In the genomic region with DNA sequence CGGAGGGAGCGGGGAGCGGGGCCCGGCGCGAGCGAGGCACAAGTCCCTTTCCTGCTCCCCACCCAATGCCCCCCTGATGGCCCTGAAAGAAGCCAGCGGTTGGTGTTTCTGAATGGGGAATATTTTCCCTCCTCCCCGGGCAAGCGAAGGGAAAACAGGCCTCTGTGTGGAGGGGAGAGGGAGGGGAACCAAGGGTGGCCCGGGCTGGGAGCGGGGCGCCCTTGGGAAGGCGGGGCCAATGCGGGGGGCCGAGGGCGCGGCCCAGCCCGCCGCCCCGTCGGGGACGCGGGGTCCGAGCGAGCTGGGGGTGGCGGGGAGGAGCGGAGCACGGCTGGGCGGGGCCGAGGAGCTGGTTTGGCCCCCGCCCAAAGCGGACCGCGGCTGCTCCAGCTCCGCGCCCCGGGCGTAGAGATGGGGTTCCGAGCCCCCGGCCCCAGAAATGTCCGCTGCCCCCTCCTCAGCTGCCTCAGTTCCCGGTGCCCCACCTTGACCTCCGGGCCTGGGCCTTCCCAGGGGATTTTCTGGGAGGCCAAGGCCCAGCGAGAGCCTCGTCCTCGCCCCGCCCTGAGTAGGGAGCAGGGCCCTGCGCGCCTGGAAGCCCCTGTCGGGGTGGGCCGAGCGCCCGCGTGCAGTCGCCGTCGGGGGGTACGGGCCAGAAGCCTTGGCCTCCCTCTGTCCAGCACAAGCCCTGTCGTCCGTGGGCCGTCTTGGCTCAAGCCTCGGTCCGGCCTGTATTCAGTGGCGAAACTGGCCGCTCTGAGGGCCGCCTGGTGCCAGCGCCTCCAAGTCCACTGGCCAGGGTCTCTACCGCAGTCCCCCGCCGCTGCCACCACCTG, we compare ENCODE assay signal across 8 cellular contexts. TPM values are rescaled to one million over a fixed set of nuclear protein-coding genes. Genes with fewer than 3 reads are reported as not detected.
DNase-seq lines count a peak whose midpoint lies in the region; ATAC-seq and TF ChIP-seq lines count a peak whose summit lies in the region.

No MANE protein-coding gene starts in this region.

- no peaks in the 10 kb centered on the region for H3K9me3 ChIP-seq in body of pancreas

- no peaks in the 10 kb centered on the region for H3K27me3 ChIP-seq in body of pancreas

- DNase-seq in DMS53 (lab: John Stamatoyannopoulos, UW) = peak; percentile 69
- no peak for DNase-seq in DMS53 treated with DMSO at 0.1 percent for 48 hours (lab: John Stamatoyannopoulos, UW; ENCODE audit: unreplicated experiment)
- peak in 3 of 4 donors; percentile 40 to 62 (median 52) for DNase-seq in body of pancreas
- peak; percentile 12 for DNase-seq in left kidney (ENCODE audit: low read depth, low spot score)
- no peak for DNase-seq in GM19238 (ENCODE audit: insufficient read length, low spot score)

- H3K4me1 Mint-ChIP-seq in stimulated activated naive CD8-positive, alpha-beta T cell treated with anti-CD3 and anti-CD28 coated beads, Interleukin-15, Interleukin-2, amounts not matched to agents 100 ng/mL and 50 ng/mL, for 24 hours (ENCODE audit: low read depth) = peaks cover 42% of the 10 kb centered on the region

- TF ChIP-seq POLR2A in body of pancreas (IDR thresholded peaks at IDR 0.05) = peak in 1 of 3 donors; percentile 12

- peak overlapping the region; percentile 20 to 86 (median 66) for H3K27ac ChIP-seq in body of pancreas

- intact Hi-C loops in body of pancreas (cut with DNase I) = no loop called here

- peak overlapping the region; percentile 56 for H3K4me3 Mint-ChIP-seq in stimulated activated naive CD8-positive, alpha-beta T cell treated with anti-CD3 and anti-CD28 coated beads, Interleukin-15, Interleukin-2, amounts not matched to agents 100 ng/mL and 50 ng/mL, for 24 hours

- ATAC-seq in body of pancreas = no peak
- no peak for ATAC-seq in GM18519 (IDR thresholded peaks at IDR 0.05; ENCODE audit: low FRiP score, unreplicated experiment)
- ATAC-seq in GM18909 (IDR thresholded peaks at IDR 0.05; ENCODE audit: poor library complexity, unreplicated experiment) = no peak

- no peaks in the 10 kb centered on the region for H3K27me3 Mint-ChIP-seq in stimulated activated naive CD8-positive, alpha-beta T cell treated with anti-CD3 and anti-CD28 coated beads, Interleukin-15, Interleukin-2, amounts not matched to agents 100 ng/mL and 50 ng/mL, for 24 hours

- H3K36me3 ChIP-seq in body of pancreas (replicated peaks in 1 of 2; ENCODE audit: insufficient read depth in 1 of 2, low read depth in 2 of 2) = no peaks in the 10 kb centered on the region

- H3K36me3 Mint-ChIP-seq in stimulated activated naive CD8-positive, alpha-beta T cell treated with anti-CD3 and anti-CD28 coated beads, Interleukin-15, Interleukin-2, amounts not matched to agents 100 ng/mL and 50 ng/mL, for 24 hours (ENCODE audit: low read depth) = peaks cover 15% of the 10 kb centered on the region

- WGBS in body of pancreas, 2 donors = 21 to 29% methylated on average over 23 to 49 of the region's 71 CpGs

- no peak for TF ChIP-seq CTCF in body of pancreas (IDR thresholded peaks at IDR 0.05)

- H3K4me3 ChIP-seq in body of pancreas = no peak overlapping the region

- peaks cover 39% of the 10 kb centered on the region for H3K4me1 ChIP-seq in body of pancreas

- H3K9me3 Mint-ChIP-seq in stimulated activated naive CD8-positive, alpha-beta T cell treated with anti-CD3 and anti-CD28 coated beads, Interleukin-15, Interleukin-2, amounts not matched to agents 100 ng/mL and 50 ng/mL, for 24 hours = no peaks in the 10 kb centered on the region

- no peak overlapping the region for H3K27ac Mint-ChIP-seq in stimulated activated naive CD8-positive, alpha-beta T cell treated with anti-CD3 and anti-CD28 coated beads, Interleukin-15, Interleukin-2, amounts not matched to agents 100 ng/mL and 50 ng/mL, for 24 hours

RNA-seq across cellular contexts. Expression of gene HEXIM1, which starts 3.9 kb away (rescaled TPM):
- total RNA-seq in body of pancreas = 10 to 100 TPM; 13.8 to 15.3 TPM

RNA-seq across cellular contexts. Expression of gene ACBD4, which starts 8.9 kb away (rescaled TPM):
- 10 to 100 TPM; 20.8 to 21.1 TPM for total RNA-seq in body of pancreas

RNA-seq across cellular contexts. Expression of gene PLCD3, which starts 12.1 kb away (rescaled TPM):
- 10 to 100 TPM in 1 of 2 donors, 1 to 10 TPM in 1; 5.4 to 23.4 TPM for total RNA-seq in body of pancreas

RNA-seq across cellular contexts. Expression of gene HEXIM2, which starts 17.3 kb away (rescaled TPM):
- total RNA-seq in body of pancreas = 10 to 100 TPM in 1 of 2 donors, 1 to 10 TPM in 1; 5.9 to 10.1 TPM

Comparison
In these comparisons a context has a peak if more than half of its experiments do, and no peak if none do; other contexts are left out.
1. DNase-seq: peak in DMS53 (single experiment), body of pancreas (3 of 4) and left kidney (single experiment); none in DMS53 treated with DMSO at 0.1 percent for 48 hours (single experiment) and GM19238 (single experiment).